Comparison of ENCODE assay signal across 1 cellular context in the genomic region with DNA sequence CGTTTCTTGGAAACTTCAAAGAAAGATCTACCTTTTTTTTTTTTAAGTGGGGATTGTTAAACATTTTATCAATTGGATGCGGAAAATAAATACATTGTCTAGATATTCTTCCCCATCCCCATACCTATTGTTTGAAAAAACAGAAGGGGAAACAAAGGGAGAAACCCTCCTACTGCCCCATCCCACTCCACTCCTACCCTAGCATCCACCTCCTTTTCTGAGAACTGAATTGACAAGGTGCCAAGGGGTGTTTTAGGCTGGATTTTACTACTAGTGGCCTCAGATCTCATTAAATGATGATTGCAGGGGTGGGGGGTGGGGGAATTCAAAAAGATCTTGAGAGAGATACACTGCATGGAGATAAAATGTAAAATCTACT.
TF ChIP-seq lines count a peak whose summit lies in the region.

No MANE protein-coding gene starts in this region.

TF ChIP-seq in A549, 52 proteins besides CTCF, POLR2A, EP300 and RAD21 (continued from another document):
- TF ChIP-seq, protein P1, sequence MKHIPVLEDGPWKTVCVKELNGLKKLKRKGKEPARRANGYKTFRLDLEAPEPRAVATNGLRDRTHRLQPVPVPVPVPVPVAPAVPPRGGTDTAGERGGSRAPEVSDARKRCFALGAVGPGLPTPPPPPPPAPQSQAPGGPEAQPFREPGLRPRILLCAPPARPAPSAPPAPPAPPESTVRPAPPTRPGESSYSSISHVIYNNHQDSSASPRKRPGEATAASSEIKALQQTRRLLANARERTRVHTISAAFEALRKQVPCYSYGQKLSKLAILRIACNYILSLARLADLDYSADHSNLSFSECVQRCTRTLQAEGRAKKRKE (CRISPR knock-in tag; IDR thresholded peaks at IDR 0.05; ENCODE audit: low read depth) = no peak
- TF ChIP-seq, protein P2, sequence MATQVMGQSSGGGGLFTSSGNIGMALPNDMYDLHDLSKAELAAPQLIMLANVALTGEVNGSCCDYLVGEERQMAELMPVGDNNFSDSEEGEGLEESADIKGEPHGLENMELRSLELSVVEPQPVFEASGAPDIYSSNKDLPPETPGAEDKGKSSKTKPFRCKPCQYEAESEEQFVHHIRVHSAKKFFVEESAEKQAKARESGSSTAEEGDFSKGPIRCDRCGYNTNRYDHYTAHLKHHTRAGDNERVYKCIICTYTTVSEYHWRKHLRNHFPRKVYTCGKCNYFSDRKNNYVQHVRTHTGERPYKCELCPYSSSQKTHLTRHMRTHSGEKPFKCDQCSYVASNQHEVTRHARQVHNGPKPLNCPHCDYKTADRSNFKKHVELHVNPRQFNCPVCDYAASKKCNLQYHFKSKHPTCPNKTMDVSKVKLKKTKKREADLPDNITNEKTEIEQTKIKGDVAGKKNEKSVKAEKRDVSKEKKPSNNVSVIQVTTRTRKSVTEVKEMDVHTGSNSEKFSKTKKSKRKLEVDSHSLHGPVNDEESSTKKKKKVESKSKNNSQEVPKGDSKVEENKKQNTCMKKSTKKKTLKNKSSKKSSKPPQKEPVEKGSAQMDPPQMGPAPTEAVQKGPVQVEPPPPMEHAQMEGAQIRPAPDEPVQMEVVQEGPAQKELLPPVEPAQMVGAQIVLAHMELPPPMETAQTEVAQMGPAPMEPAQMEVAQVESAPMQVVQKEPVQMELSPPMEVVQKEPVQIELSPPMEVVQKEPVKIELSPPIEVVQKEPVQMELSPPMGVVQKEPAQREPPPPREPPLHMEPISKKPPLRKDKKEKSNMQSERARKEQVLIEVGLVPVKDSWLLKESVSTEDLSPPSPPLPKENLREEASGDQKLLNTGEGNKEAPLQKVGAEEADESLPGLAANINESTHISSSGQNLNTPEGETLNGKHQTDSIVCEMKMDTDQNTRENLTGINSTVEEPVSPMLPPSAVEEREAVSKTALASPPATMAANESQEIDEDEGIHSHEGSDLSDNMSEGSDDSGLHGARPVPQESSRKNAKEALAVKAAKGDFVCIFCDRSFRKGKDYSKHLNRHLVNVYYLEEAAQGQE (IDR thresholded peaks at IDR 0.05) = no peak
- no peak for TF ChIP-seq MAFK (IDR thresholded peaks at IDR 0.05; ENCODE audit: partially characterized antibody)
TF ChIP-seq in A549: peak in this region for 0.
